ENCODE assay signal across 9 cellular contexts in the genomic region with DNA sequence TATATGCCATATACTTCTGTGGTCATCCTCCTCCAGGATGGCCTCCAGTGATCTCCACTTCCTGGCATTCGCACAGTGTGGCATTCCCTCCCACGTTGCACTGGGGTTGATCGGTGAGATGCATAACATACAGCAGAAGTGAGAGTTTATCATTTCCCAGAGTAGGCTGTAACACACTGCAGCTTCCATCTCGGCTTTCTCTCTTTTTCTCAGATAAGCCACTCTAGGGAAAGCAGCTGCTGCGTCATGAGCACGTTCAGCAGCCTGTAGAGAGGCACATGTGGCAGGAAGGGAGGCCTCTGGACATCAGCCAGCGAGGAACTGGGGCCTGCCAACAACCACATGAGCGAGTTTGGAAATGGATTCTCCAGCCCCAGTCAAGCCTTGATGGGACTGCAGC.
DNase-seq lines count a peak whose midpoint lies in the region; ATAC-seq, FAIRE-seq and TF ChIP-seq lines count a peak whose summit lies in the region.
"Had no signal": no experiment of that assay in that cellular context is flagged by ENCODE, and none has a peak within 500 bp of the region (broad histone marks: within the 10 kb centered on the region; RNA-seq: fewer than 3 reads in every experiment).

No MANE protein-coding gene starts in this region.

- no TSS peak for BruUV-seq in endothelial cell of umbilical vein (replicated peaks; lab: Mats Ljungman, UMichigan)

- H4K20me1 ChIP-seq in endothelial cell of umbilical vein (replicated peaks; ENCODE audit: control insufficient read depth, extremely low read depth, insufficient read depth, low read length) (no peaks in the 10 kb centered on the region), neural progenitor cell (ENCODE audit: low read depth) (no peaks in the 10 kb centered on the region)

- H3K79me2 ChIP-seq in endothelial cell of umbilical vein (ENCODE audit: control insufficient read depth, insufficient read depth, low read length) (no peaks in the 10 kb centered on the region), neural progenitor cell (ENCODE audit: low read depth) (no peaks in the 10 kb centered on the region)

- intact Hi-C loops in endothelial cell of umbilical vein (cut with micrococcal nuclease), result loop anchor here (1.0 kb wide), 1 partner anchor 14 kb away; no protein-coding TSS in a partner anchor

- H3K4me1 ChIP-seq in endothelial cell of umbilical vein (ENCODE audit: control insufficient read depth, extremely low read depth, insufficient read depth, low read length) (peaks cover 26% of the 10 kb centered on the region), neural progenitor cell (peaks cover 22% of the 10 kb centered on the region)

- H3K9me1 ChIP-seq in endothelial cell of umbilical vein (replicated peaks; ENCODE audit: control insufficient read depth, extremely low read depth, insufficient read depth, low read length), result no peaks in the 10 kb centered on the region

- H3K27me3 ChIP-seq in endothelial cell of umbilical vein (ENCODE audit: control insufficient read depth in 2 of 2, insufficient read depth in 2 of 2, low read length in 2 of 2), result peaks cover 0 to 1% of the 10 kb centered on the region in 2 experiments
- H3K27me3 ChIP-seq in neural progenitor cell, result no peaks in the 10 kb centered on the region

- H3K9me3 Mint-ChIP-seq in neural progenitor cell, result no peaks in the 10 kb centered on the region

- dilution Hi-C loops in endothelial cell of umbilical vein (cut with MboI; ENCODE audit: extremely low pct_ligation_motif_present, low sequenced_read_pairs), result no loop called here

- TF ChIP-seq CTCF in endothelial cell of umbilical vein (IDR thresholded peaks at IDR 0.05; ENCODE audit: extremely low read depth in 1 of 2, insufficient read depth in 1 of 2, low read depth in 1 of 2, low read length in 2 of 2) (no peak), neural progenitor cell (IDR thresholded peaks at IDR 0.05) (no peak)

- peak; percentile 90 for FAIRE-seq in endothelial cell of umbilical vein (lab: Jason Lieb, UNC)

- H3K9me3 ChIP-seq in endothelial cell of umbilical vein (replicated peaks; ENCODE audit: control insufficient read depth, insufficient read depth, low read length), result no peaks in the 10 kb centered on the region
- no peaks in the 10 kb centered on the region for H3K9me3 ChIP-seq in neural progenitor cell (ENCODE audit: low read depth)

- DNase-seq in DMS 273 treated with DMSO at 0.1 percent for 48 hours (lab: John Stamatoyannopoulos, UW), result peak; percentile 40
- DNase-seq in NCI-H524 treated with DMSO at 0.1 percent for 48 hours (lab: John Stamatoyannopoulos, UW), result peak; percentile 26
- peak; percentile 97 for DNase-seq in endothelial cell of umbilical vein (ENCODE audit: low read depth, low spot score)
- no peak for DNase-seq in neural progenitor cell (ENCODE audit: low spot score)
- DNase-seq in COLO668 (lab: John Stamatoyannopoulos, UW; ENCODE audit: unreplicated experiment), result no peak
- DNase-seq: activated CD4-positive, alpha-beta T cell treated with anti-CD3 and anti-CD28 coated beads, Interleukin-2, amount 50 U/mL, for 48 hours had no signal

- H3K36me3 Mint-ChIP-seq in neural progenitor cell, result no peaks in the 10 kb centered on the region

- no peaks in the 10 kb centered on the region for H3K36me3 ChIP-seq in endothelial cell of umbilical vein (ENCODE audit: control insufficient read depth in 2 of 2, extremely low read depth in 1 of 2, insufficient read depth in 2 of 2, low read length in 2 of 2)
- no peaks in the 10 kb centered on the region for H3K36me3 ChIP-seq in neural progenitor cell

- no peaks in the 10 kb centered on the region for H3K27me3 Mint-ChIP-seq in neural progenitor cell (ENCODE audit: insufficient read depth, low read depth)

- CTCF ChIA-PET in endothelial cell of umbilical vein (lab: Charles Lee), result interaction anchor here (0.7 to 2.1 kb wide), 10 partner anchors 8 to 1075 kb away, joined by 3 to 7 read pairs (median 5); no protein-coding TSS in a partner anchor

- H3K4me3 Mint-ChIP-seq in neural progenitor cell, result no peak overlapping the region

- H3K4me1 Mint-ChIP-seq in neural progenitor cell, result no peaks in the 10 kb centered on the region

- no peak overlapping the region for H3K27ac Mint-ChIP-seq in neural progenitor cell

- H2AFZ ChIP-seq in endothelial cell of umbilical vein (ENCODE audit: low read depth, low read length), result peak overlapping the region; percentile 56
- peak overlapping the region; percentile 66 for H2AFZ ChIP-seq in neural progenitor cell (replicated peaks)

- POLR2A ChIA-PET in endothelial cell of umbilical vein (lab: Charles Lee), result interaction anchor here (0.6 to 1.6 kb wide), 2 partner anchors 14 to 134 kb away, joined by 3 to 5 read pairs; no protein-coding TSS in a partner anchor

- H3K27ac ChIP-seq in endothelial cell of umbilical vein (ENCODE audit: insufficient read depth, low read depth, low read length) (peak overlapping the region; percentile 22), neural progenitor cell (no peak overlapping the region)

- H3K9ac ChIP-seq in endothelial cell of umbilical vein (replicated peaks; ENCODE audit: extremely low read depth, insufficient read depth, low read length), result no peak overlapping the region
- no peak overlapping the region for H3K9ac ChIP-seq in neural progenitor cell

- no peak overlapping the region for H3K4me3 ChIP-seq in endothelial cell of umbilical vein (replicated peaks in 1 of 3; ENCODE audit: insufficient read depth in 1 of 3, low read depth in 1 of 3, low read length in 3 of 3)
- H3K4me3 ChIP-seq in neural progenitor cell, result no peak overlapping the region

- peak overlapping the region; percentile 64 for H3K4me2 ChIP-seq in endothelial cell of umbilical vein (ENCODE audit: insufficient read depth, low read length)
- H3K4me2 ChIP-seq in neural progenitor cell, result no peak overlapping the region

- H3F3A ChIP-seq in neural progenitor cell (ENCODE audit: low read depth), result peaks cover 7% of the 10 kb centered on the region

- peak; percentile 42 for TF ChIP-seq POLR2A in endothelial cell of umbilical vein (IDR thresholded peaks at IDR 0.05; ENCODE audit: low read depth, low read length)

- ATAC-seq in HG02981 (IDR thresholded peaks at IDR 0.05; ENCODE audit: unreplicated experiment), result no peak
- ATAC-seq in GM18870 (IDR thresholded peaks at IDR 0.05; ENCODE audit: unreplicated experiment), result no peak
- ATAC-seq in GM21526 (IDR thresholded peaks at IDR 0.05; ENCODE audit: low FRiP score, unreplicated experiment), result no peak

TF ChIP-seq in endothelial cell of umbilical vein, 7 proteins besides CTCF, POLR2A, EP300 and RAD21:
- TF ChIP-seq, protein P1, sequence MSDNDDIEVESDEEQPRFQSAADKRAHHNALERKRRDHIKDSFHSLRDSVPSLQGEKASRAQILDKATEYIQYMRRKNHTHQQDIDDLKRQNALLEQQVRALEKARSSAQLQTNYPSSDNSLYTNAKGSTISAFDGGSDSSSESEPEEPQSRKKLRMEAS (IDR thresholded peaks at IDR 0.05; ENCODE audit: insufficient read depth, insufficient read length), result peak; percentile 81
- TF ChIP-seq JUN (IDR thresholded peaks at IDR 0.05; ENCODE audit: borderline replicate concordance, insufficient read depth, insufficient read length, low read depth), result no peak
- peak; percentile 89 for TF ChIP-seq GATA2 (IDR thresholded peaks at IDR 0.05; ENCODE audit: insufficient read depth, insufficient read length, low read depth, low read length)
- no peak for TF ChIP-seq POLR2AphosphoS5 (IDR thresholded peaks at IDR 0.05; ENCODE audit: insufficient read depth, low read depth, low read length)
- no peak for TF ChIP-seq FOS (IDR thresholded peaks at IDR 0.05; ENCODE audit: borderline replicate concordance, insufficient read depth, low read length)
- no peak for TF ChIP-seq EZH2 (IDR thresholded peaks at IDR 0.05; ENCODE audit: borderline replicate concordance, low read depth, low read length, severe bottlenecking)
- TF ChIP-seq MYC (IDR thresholded peaks at IDR 0.05; ENCODE audit: low read depth, low read length), result peak; percentile 30

Comparison
In these comparisons a context has a peak if more than half of its experiments do, and no peak if none do; other contexts are left out.
1. DNase-seq: peak in DMS 273 treated with DMSO at 0.1 percent for 48 hours (single experiment), NCI-H524 treated with DMSO at 0.1 percent for 48 hours (single experiment) and endothelial cell of umbilical vein (single experiment); none in neural progenitor cell (single experiment) and COLO668 (single experiment).